In the genomic region with DNA sequence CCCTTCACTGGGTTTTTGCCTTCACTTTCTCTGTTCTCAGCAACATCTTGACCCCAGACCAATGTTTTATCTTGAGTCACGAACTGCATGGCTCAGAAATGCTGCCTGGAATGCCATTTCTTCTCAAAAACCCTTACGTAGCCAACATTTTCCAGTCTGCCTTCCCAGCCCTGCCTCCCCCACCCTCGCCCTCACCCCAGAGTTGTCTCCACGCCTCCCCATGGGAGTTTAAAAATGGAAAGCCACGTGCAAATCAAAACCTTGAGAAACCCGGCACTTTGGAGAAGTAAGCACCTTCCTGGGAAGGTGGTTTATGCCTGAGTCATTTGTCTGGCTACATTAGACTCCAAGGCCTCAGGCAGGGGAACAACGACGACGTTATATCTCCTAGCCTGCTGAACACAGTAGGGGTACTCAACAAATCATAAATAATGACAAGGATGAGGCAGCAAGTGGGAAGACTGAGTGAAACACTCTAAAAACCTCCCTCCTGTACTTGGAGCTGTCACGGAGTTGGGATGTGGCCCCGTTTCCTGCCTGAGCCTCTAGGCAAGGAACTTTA, we compare ENCODE assay signal across 21 cellular contexts.
"Had no signal": no experiment of that assay in that cellular context is flagged by ENCODE, and none has a peak within 500 bp of the region (broad histone marks: within the 10 kb centered on the region; RNA-seq: fewer than 3 reads in every experiment).

No MANE protein-coding gene starts in this region.

- H3K4me3 ChIP-seq: cardiac muscle cell, dorsolateral prefrontal cortex, skin epidermis had no signal

- H3K36me3 ChIP-seq: cardiac muscle cell had no signal

- H3K27me3 Mint-ChIP-seq: activated CD4-positive, alpha-beta memory T cell treated with anti-CD3 and anti-CD28 coated beads for 36 hours; activated CD8-positive, alpha-beta memory T cell treated with anti-CD3 and anti-CD28 coated beads, Interleukin-2, amount 10 ng/mL, durations not matched to agents 7 days and 5 days had no signal

- H3K9me3 Mint-ChIP-seq: activated CD4-positive, alpha-beta memory T cell treated with anti-CD3 and anti-CD28 coated beads for 36 hours; activated naive CD8-positive, alpha-beta T cell treated with anti-CD3 and anti-CD28 coated beads for 36 hours; activated T-cell treated with anti-CD3 and anti-CD28 coated beads, Interleukin-2, amount 50 U/mL, for 4 hours; naive thymus-derived CD8-positive, alpha-beta T cell; T-cell had no signal

- H3K36me3 Mint-ChIP-seq: activated CD4-positive, alpha-beta memory T cell treated with anti-CD3 and anti-CD28 coated beads for 36 hours; activated CD8-positive, alpha-beta memory T cell treated with anti-CD3 and anti-CD28 coated beads, Interleukin-2, amount 10 ng/mL, durations not matched to agents 7 days and 5 days; activated naive CD8-positive, alpha-beta T cell treated with anti-CD3 and anti-CD28 coated beads for 36 hours; naive thymus-derived CD8-positive, alpha-beta T cell; T-cell had no signal

- H3K27ac Mint-ChIP-seq: activated CD4-positive, alpha-beta memory T cell treated with anti-CD3 and anti-CD28 coated beads for 36 hours; activated CD8-positive, alpha-beta memory T cell treated with anti-CD3 and anti-CD28 coated beads, Interleukin-2, amount 10 ng/mL, durations not matched to agents 7 days and 5 days; activated naive CD8-positive, alpha-beta T cell treated with anti-CD3 and anti-CD28 coated beads for 36 hours; naive thymus-derived CD8-positive, alpha-beta T cell; T-cell had no signal

- H3K27ac ChIP-seq: cardiac muscle cell had no signal

- H3K4me1 Mint-ChIP-seq: activated CD8-positive, alpha-beta memory T cell treated with anti-CD3 and anti-CD28 coated beads, Interleukin-2, amount 10 ng/mL, durations not matched to agents 7 days and 5 days; activated naive CD8-positive, alpha-beta T cell treated with anti-CD3 and anti-CD28 coated beads for 36 hours; naive thymus-derived CD8-positive, alpha-beta T cell; T-cell had no signal

- H3K27me3 ChIP-seq: cardiac muscle cell, dorsolateral prefrontal cortex had no signal

- ATAC-seq: activated CD4-positive, CD25-positive, alpha-beta regulatory T cell treated with anti-CD3 and anti-CD28 coated beads, Interleukin-2, amount 50 U/mL, for 24 hours; activated CD8-positive, alpha-beta memory T cell treated with anti-CD3 and anti-CD28 coated beads, Interleukin-2, amount 10 ng/mL, durations not matched to agents 7 days and 5 days; activated T-cell treated with anti-CD3 and anti-CD28 coated beads, Interleukin-2, amount 50 U/mL, for 4 hours; left ventricle myocardium superior; naive thymus-derived CD8-positive, alpha-beta T cell; right cardiac atrium; stimulated activated naive CD8-positive, alpha-beta T cell treated with anti-CD3 and anti-CD28 coated beads, Interleukin-15, Interleukin-2, amounts not matched to agents 100 U/mL and 50 U/mL, for 24 hours; T-cell had no signal

- DNase-seq: activated CD4-positive, alpha-beta memory T cell treated with anti-CD3 and anti-CD28 coated beads for 36 hours; activated CD8-positive, alpha-beta memory T cell treated with anti-CD3 and anti-CD28 coated beads, Interleukin-2, amount 10 ng/mL, durations not matched to agents 7 days and 5 days; activated gamma-delta T cell; activated naive CD8-positive, alpha-beta T cell treated with anti-CD3 and anti-CD28 coated beads for 36 hours; activated T-cell treated with anti-CD3 and anti-CD28 coated beads, Interleukin-2, amount 50 U/mL, for 4 hours; dorsolateral prefrontal cortex; hypothalamus; kidney glomerular epithelial cell; left ventricle myocardium superior; mesenchymal stem cell; naive thymus-derived CD8-positive, alpha-beta T cell; right cardiac atrium; SK-N-SH; stimulated activated CD4-positive, alpha-beta T cell treated with anti-CD3 and anti-CD28 coated beads, Interleukin-4, amount 100 ng/mL, for 4 hours; stimulated activated CD8-positive, alpha-beta memory T cell treated with anti-CD3 and anti-CD28 coated beads, Interleukin-4, amount 100 ng/mL, for 48 hours; stimulated activated naive CD8-positive, alpha-beta T cell treated with anti-CD3 and anti-CD28 coated beads, Interleukin-15, Interleukin-2, amounts not matched to agents 100 U/mL and 50 U/mL, for 24 hours; T-cell; T-helper 9 cell had no signal

- H3K9me3 ChIP-seq: SK-N-SH had no signal

- H3K4me3 Mint-ChIP-seq: activated CD4-positive, alpha-beta memory T cell treated with anti-CD3 and anti-CD28 coated beads for 36 hours; activated CD8-positive, alpha-beta memory T cell treated with anti-CD3 and anti-CD28 coated beads, Interleukin-2, amount 10 ng/mL, durations not matched to agents 7 days and 5 days; activated naive CD8-positive, alpha-beta T cell treated with anti-CD3 and anti-CD28 coated beads for 36 hours; activated T-cell treated with anti-CD3 and anti-CD28 coated beads, Interleukin-2, amount 50 U/mL, for 4 hours; naive thymus-derived CD8-positive, alpha-beta T cell; T-cell had no signal

- H3K9ac ChIP-seq: SK-N-SH had no signal
